28 cellular contexts compared by ENCODE assay signal in genomic region chr1:102085896-102086295, GRCh38.
"Had no signal": no experiment of that assay in that cellular context is flagged by ENCODE, and none has a peak within 500 bp of the region (broad histone marks: within the 10 kb centered on the region; RNA-seq: fewer than 3 reads in every experiment).

No MANE protein-coding gene starts in this region.

- H3K27me3 Mint-ChIP-seq: naive B cell had no signal

- H3K4me1 Mint-ChIP-seq: naive B cell had no signal

- H3K36me3 ChIP-seq: colonic mucosa, heart right ventricle, left ventricle myocardium inferior, tibial nerve, vagina had no signal

- H3K27ac ChIP-seq: colonic mucosa, heart right ventricle, left ventricle myocardium inferior, tibial nerve, vagina, VCaP had no signal

- H3K36me3 Mint-ChIP-seq: naive B cell had no signal

- H3K4me1 ChIP-seq: colonic mucosa, heart right ventricle, left ventricle myocardium inferior, tibial nerve, vagina had no signal

- H3K4me3 ChIP-seq: colonic mucosa, heart right ventricle, left ventricle myocardium inferior, lung, tibial nerve, vagina had no signal

- ATAC-seq: activated CD4-positive, CD25-positive, alpha-beta regulatory T cell treated with anti-CD3 and anti-CD28 coated beads, Interleukin-2, amount 50 U/mL, for 24 hours; esophagus mucosa; heart right ventricle; right cardiac atrium had no signal

- H3K9me3 ChIP-seq: colonic mucosa, SK-N-SH, tibial nerve, vagina had no signal

- DNase-seq: activated CD4-positive, alpha-beta T cell treated with anti-CD3 and anti-CD28 coated beads for 48 hours; activated CD4-positive, alpha-beta T cell treated with anti-CD3 and anti-CD28 coated beads, Interleukin-2, amount 50 U/mL, for 48 hours; activated CD8-positive, alpha-beta memory T cell treated with anti-CD3 and anti-CD28 coated beads for 24 hours; activated gamma-delta T cell treated with Interleukin-2 at 50 U/mL for 16 hours; activated naive CD4-positive, alpha-beta T cell treated with anti-CD3 and anti-CD28 coated beads, Interleukin-2, amount 50 U/mL, for 16 hours; activated T-cell treated with anti-CD3 and anti-CD28 coated beads, Interleukin-2, amount 50 U/mL, for 1 hour; amygdala; cerebellar nuclear complex; colonic mucosa; effector CD8-positive, alpha-beta T cell; foreskin fibroblast; heart right ventricle; left ventricle myocardium inferior; naive B cell; right cardiac atrium; SK-N-SH; stimulated activated CD4-positive, alpha-beta T cell treated with anti-CD3 and anti-CD28 coated beads, Interleukin-2, amount 100 ng/mL, for 48 hours; stimulated activated naive CD4-positive, alpha-beta T cell treated with Interleukin-2 at 50 U/mL for 16 hours; SW 1271; T-helper 9 cell had no signal

- H3K9me3 Mint-ChIP-seq: activated T-helper 1 cell treated with anti-CD3 and anti-CD28 coated beads, Interleukin-12 subunit alpha, Interleukin-12 subunit beta, Interleukin-2, Interleukin-4 antibody, amounts not matched to agents 30 ng/mL and 10 ng/mL and 1 ng/mL, durations not matched to agents 14 hours and 24 hours and 36 hours; T-helper 1 cell treated with Interleukin-12 subunit alpha and Interleukin-12 subunit beta and Interleukin-4 antibody, amounts not matched to agents 30 μg/mL and 1 μg/mL, for 36 hours had no signal

- H3K4me3 Mint-ChIP-seq: activated T-helper 1 cell treated with anti-CD3 and anti-CD28 coated beads, Interleukin-12 subunit alpha, Interleukin-12 subunit beta, Interleukin-2, Interleukin-4 antibody, amounts not matched to agents 30 ng/mL and 10 ng/mL and 1 ng/mL, durations not matched to agents 14 hours and 24 hours and 36 hours; naive B cell; T-helper 1 cell treated with Interleukin-12 subunit alpha and Interleukin-12 subunit beta and Interleukin-4 antibody, amounts not matched to agents 30 μg/mL and 1 μg/mL, for 36 hours had no signal

- H3K27ac Mint-ChIP-seq: activated T-helper 1 cell treated with anti-CD3 and anti-CD28 coated beads, Interleukin-12 subunit alpha, Interleukin-12 subunit beta, Interleukin-2, Interleukin-4 antibody, amounts not matched to agents 30 ng/mL and 10 ng/mL and 1 ng/mL, durations not matched to agents 14 hours and 24 hours and 36 hours; naive B cell; T-helper 1 cell treated with Interleukin-12 subunit alpha and Interleukin-12 subunit beta and Interleukin-4 antibody, amounts not matched to agents 30 μg/mL and 1 μg/mL, for 36 hours had no signal

- H3K27me3 ChIP-seq: colonic mucosa, heart right ventricle, tibial nerve, vagina had no signal
